Comparison of ENCODE assay signal across 1 cellular context in the genomic region with DNA sequence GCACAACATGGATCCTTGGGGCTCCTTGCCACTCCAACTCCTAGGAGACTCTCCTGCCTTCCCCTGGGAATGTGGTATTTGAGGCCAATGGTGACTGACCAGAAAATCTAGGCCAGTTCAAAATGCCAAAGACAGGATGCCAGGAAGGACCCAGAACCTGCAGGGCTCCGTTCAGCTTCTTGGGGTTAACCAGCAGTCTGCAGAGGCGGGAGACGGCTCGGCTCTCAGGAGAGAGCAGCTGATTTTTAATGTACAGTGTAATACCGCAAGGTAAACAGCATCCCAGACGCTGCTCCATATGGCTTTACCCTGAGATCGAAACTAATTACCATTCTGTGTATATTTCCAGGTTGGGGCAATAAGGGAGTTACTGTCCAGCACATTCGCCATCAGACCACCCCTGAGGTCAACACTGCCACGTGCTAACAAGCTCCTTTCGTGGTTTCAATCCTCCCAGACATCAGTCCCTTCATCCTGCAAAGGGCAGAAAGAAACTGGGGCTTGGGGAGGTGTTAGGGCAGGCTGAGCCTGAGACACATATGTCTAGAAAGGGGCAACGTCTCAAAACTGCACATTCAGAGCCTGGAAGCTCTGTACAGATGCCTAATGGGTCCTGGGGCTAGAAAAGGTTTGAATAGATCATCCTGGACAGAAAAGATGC.
TF ChIP-seq lines count a peak whose summit lies in the region.

No MANE protein-coding gene starts in this region.

TF ChIP-seq in H1, 55 proteins besides CTCF, POLR2A, EP300 and RAD21:
- TF ChIP-seq PHF8 (conservative IDR thresholded peaks at IDR 0.05; ENCODE audit: low read depth, low read length) (no peak), BACH1 (IDR thresholded peaks at IDR 0.05; ENCODE audit: low read length) (no peak), HDAC2 (IDR thresholded peaks at IDR 0.05; ENCODE audit: borderline replicate concordance in 1 of 2, low read depth in 2 of 2, low read length in 2 of 2) (no peak), MAFK (IDR thresholded peaks at IDR 0.05; ENCODE audit: low read depth, low read length) (no peak), TAF1 (IDR thresholded peaks at IDR 0.05; ENCODE audit: low read depth, low read length) (no peak), RXRA (IDR thresholded peaks at IDR 0.05; ENCODE audit: insufficient read depth, low read depth, low read length) (no peak), HDAC6 (IDR thresholded peaks at IDR 0.05; ENCODE audit: low read depth, low read length) (no peak), CEBPB (IDR thresholded peaks at IDR 0.05; ENCODE audit: low read depth, low read length) (no peak), ATF2 (IDR thresholded peaks at IDR 0.05; ENCODE audit: low read length) (no peak), RNF2 (IDR thresholded peaks at IDR 0.05; ENCODE audit: borderline replicate concordance, low read depth, low read length, missing control alignments, poor library complexity, severe bottlenecking) (no peak), SIX5 (IDR thresholded peaks at IDR 0.05; ENCODE audit: low read depth, low read length) (no peak), TBP (IDR thresholded peaks at IDR 0.05; ENCODE audit: low read depth, low read length) (no peak), SIRT6 (IDR thresholded peaks at IDR 0.05; ENCODE audit: low read length) (no peak), JUN (IDR thresholded peaks at IDR 0.05; ENCODE audit: low read depth, low read length) (no peak), SP4 (IDR thresholded peaks at IDR 0.05; ENCODE audit: low read length) (no peak), SAP30 (IDR thresholded peaks at IDR 0.05; ENCODE audit: insufficient read depth, insufficient replicate concordance, low read length) (no peak), TCF12 (IDR thresholded peaks at IDR 0.05; ENCODE audit: low read depth, low read length) (no peak), BRCA1 (IDR thresholded peaks at IDR 0.05; ENCODE audit: low read depth, low read length) (no peak)
- TF ChIP-seq, protein P1, sequence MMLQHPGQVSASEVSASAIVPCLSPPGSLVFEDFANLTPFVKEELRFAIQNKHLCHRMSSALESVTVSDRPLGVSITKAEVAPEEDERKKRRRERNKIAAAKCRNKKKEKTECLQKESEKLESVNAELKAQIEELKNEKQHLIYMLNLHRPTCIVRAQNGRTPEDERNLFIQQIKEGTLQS (IDR thresholded peaks at IDR 0.05; ENCODE audit: insufficient read depth, low read depth, low read length) = no peak
